ENCODE assay signal across 9 cellular contexts in genomic region chr5:115541586-115541985, GRCh38. TPM values are rescaled to one million over a fixed set of nuclear protein-coding genes. Genes with fewer than 3 reads are reported as not detected.
DNase-seq lines count a peak whose midpoint lies in the region; ATAC-seq, FAIRE-seq and TF ChIP-seq lines count a peak whose summit lies in the region.
"Had no signal": no experiment of that assay in that cellular context is flagged by ENCODE, and none has a peak within 500 bp of the region (broad histone marks: within the 10 kb centered on the region; RNA-seq: fewer than 3 reads in every experiment).

No MANE protein-coding gene starts in this region.

- SMC1A ChIA-PET in GM12878 (lab: Charles Lee; ENCODE audit: uncharacterized antibody, unreplicated experiment): interaction anchor here (1.1 to 13.9 kb wide), 9 partner anchors 10 to 232 kb away, joined by 3 to 166 read pairs (median 17); partner anchors contain the start of gene TMED7

- RAD21 ChIA-PET in GM12878 (lab: Charles Lee; ENCODE audit: unreplicated experiment): interaction anchor here (0.8 to 6.2 kb wide), 6 partner anchors 10 to 232 kb away, joined by 3 to 43 read pairs (median 10); no protein-coding TSS in a partner anchor

- H3K27me3 ChIP-seq in right atrium auricular region (no peaks in the 10 kb centered on the region), GM12878 (replicated peaks in 1 of 2; ENCODE audit: control insufficient read depth in 2 of 2, insufficient read depth in 2 of 2, low read length in 1 of 2) (no peaks in the 10 kb centered on the region), vagina (no peaks in the 10 kb centered on the region)

- intact Hi-C loops in Right ventricle myocardium inferior (cut with DNase I): loop anchor here (5.0 kb wide), 1 partner anchor 46 kb away; no protein-coding TSS in a partner anchor
- intact Hi-C loops in GM12878 (cut with micrococcal nuclease; ENCODE audit: unreplicated experiment): loop anchor here (5.0 to 10.0 kb wide), 3 partner anchors 164 to 1107 kb away; no protein-coding TSS in a partner anchor
- intact Hi-C loops in vagina (cut with DNase I): no loop called here

- H3K9me3 ChIP-seq in right atrium auricular region: peaks cover 0 to 8% of the 10 kb centered on the region in 2 donors
- H3K9me3 ChIP-seq in GM12878 (replicated peaks; ENCODE audit: control insufficient read depth, insufficient read depth, low read length): peaks cover 5% of the 10 kb centered on the region
- no peaks in the 10 kb centered on the region for H3K9me3 ChIP-seq in vagina

- POLR2A ChIA-PET in GM12878 (lab: Charles Lee): interaction anchor here (3.3 kb wide), 1 partner anchor 83 kb away, joined by 8 read pairs; no protein-coding TSS in a partner anchor

- no peak overlapping the region for H2AFZ ChIP-seq in GM12878 (ENCODE audit: control insufficient read depth, low read depth, low read length)

- WGBS in GM12878 (ENCODE audit: insufficient coverage, insufficient replicate concordance, low lambda C conversion rate, missing lambda C conversion rate): 0% methylated on average over 2 of the region's 2 CpGs

- H3K4me2 ChIP-seq in GM12878 (ENCODE audit: control insufficient read depth, insufficient read depth): peak overlapping the region; percentile 98

- FAIRE-seq in GM12878 (lab: Jason Lieb, UNC): no peak

- H3K4me3 ChIP-seq in right atrium auricular region: peak overlapping the region; percentile 86 to 87
- H3K4me3 ChIP-seq in GM12878: peak overlapping the region; percentile 81
- H3K4me3 ChIP-seq in vagina: peak overlapping the region; percentile 73 to 89

- CTCF ChIA-PET in GM12878 (lab: Yijun Ruan, JAX): interaction anchor here (1.2 to 7.3 kb wide), 5 partner anchors 19 to 301 kb away, joined by 4 to 58 read pairs (median 4); no protein-coding TSS in a partner anchor

- TF ChIP-seq RAD21 in GM12878 (IDR thresholded peaks at IDR 0.05; ENCODE audit: insufficient read depth, low read depth, low read length): no peak

- TF ChIP-seq EP300 in GM12878 (IDR thresholded peaks at IDR 0.05; ENCODE audit: borderline replicate concordance in 1 of 2, control insufficient read depth in 1 of 2, low read depth in 2 of 2, low read length in 2 of 2): no peak

- in situ Hi-C loops in GM12878 (cut with MboI): no loop called here

- no peaks in the 10 kb centered on the region; the same call in 1 of the 2 replicates for H4K20me1 ChIP-seq in GM12878 (ENCODE audit: control insufficient read depth, insufficient read depth)

- peaks cover 0 to 57% of the 10 kb centered on the region in 2 donors for H3K4me1 ChIP-seq in right atrium auricular region
- H3K4me1 ChIP-seq in GM12878 (ENCODE audit: control insufficient read depth, insufficient read depth, low read length): peaks cover 4% of the 10 kb centered on the region
- H3K4me1 ChIP-seq in vagina: peaks cover 69% of the 10 kb centered on the region

- H3K9ac ChIP-seq in GM12878 (ENCODE audit: control insufficient read depth, insufficient read depth, low read length): no peak overlapping the region; the same call in 1 of the 2 replicates

- BruUV-seq in GM12878 (replicated peaks; lab: Mats Ljungman, UMichigan): no TSS peak

- TF ChIP-seq POLR2A in GM12878 (IDR thresholded peaks at IDR 0.05; ENCODE audit: low read depth, low read length): no peak
- no peak for TF ChIP-seq POLR2A in vagina (IDR thresholded peaks at IDR 0.05)

- H3K36me3 ChIP-seq in right atrium auricular region: peaks cover 32% of the 10 kb centered on the region
- H3K36me3 ChIP-seq in GM12878 (ENCODE audit: control insufficient read depth in 2 of 2, insufficient read depth in 2 of 2, low read length in 1 of 2): peaks cover 0 to 11% of the 10 kb centered on the region in 2 experiments; a peak in 2 of 4 replicates
- peaks cover 0 to 8% of the 10 kb centered on the region in 2 donors for H3K36me3 ChIP-seq in vagina

- no peak for DNase-seq in right atrium auricular region (ENCODE audit: low spot score)
- DNase-seq in Right ventricle myocardium inferior (ENCODE audit: missing footprints): no peak
- DNase-seq in GM12878 (ENCODE audit: low read depth, low spot score): no peak
- peak; percentile 11 to 31 for DNase-seq in lung microvascular endothelial cell (ENCODE audit: low read depth in 2 of 2)
- DNase-seq in vagina (ENCODE audit: extremely low spot score in 2 of 2): no peak
- DNase-seq in HuH-7 (ENCODE audit: low spot score): no peak
- DNase-seq in iPS-NIHi11 (ENCODE audit: low spot score): no peak
- DNase-seq: NCI-H524 treated with DMSO at 0.1 percent for 48 hours had no signal

- H3K27ac ChIP-seq in right atrium auricular region (peak overlapping the region; percentile 98 to 99), GM12878 (ENCODE audit: control insufficient read depth, insufficient read depth) (no peak overlapping the region; the same call in none of the 2 replicates), vagina (peak overlapping the region; percentile 98)

- ATAC-seq in Right ventricle myocardium inferior (no peak), GM12878 (no peak), HG03108 (IDR thresholded peaks at IDR 0.05; ENCODE audit: unreplicated experiment) (no peak)

- TF ChIP-seq CTCF in right atrium auricular region (IDR thresholded peaks at IDR 0.05): no peak
- TF ChIP-seq CTCF in GM12878 (IDR thresholded peaks at IDR 0.05 in 2 of 3, conservative IDR thresholded peaks at IDR 0.05 in 1 of 3; ENCODE audit: control insufficient read depth in 2 of 3, extremely low read depth in 1 of 3, insufficient read depth in 1 of 3, low read depth in 3 of 3, low read length in 3 of 3): 0 out of 6 replicates have a peak, but pooled peaks of 1 of the 3 experiments have one; percentile 11
- no peak for TF ChIP-seq CTCF in vagina (IDR thresholded peaks at IDR 0.05)

- H3K79me2 ChIP-seq in GM12878 (ENCODE audit: control insufficient read depth, insufficient read depth, low read length): peaks cover 79% of the 10 kb centered on the region

TF ChIP-seq in GM12878, 131 proteins besides CTCF, POLR2A, EP300 and RAD21 (continues in another document):
- TF ChIP-seq FOS (IDR thresholded peaks at IDR 0.05; ENCODE audit: borderline replicate concordance, extremely low read depth, insufficient read length) (no peak), IRF5 (IDR thresholded peaks at IDR 0.05; ENCODE audit: borderline replicate concordance) (no peak), E4F1 (IDR thresholded peaks at IDR 0.05; ENCODE audit: borderline replicate concordance, partially characterized antibody) (no peak), MEF2B (IDR thresholded peaks at IDR 0.05; ENCODE audit: partially characterized antibody, poor library complexity, severe bottlenecking) (no peak), HDAC6 (IDR thresholded peaks at IDR 0.05; ENCODE audit: unreplicated experiment) (no peak), MXI1 (IDR thresholded peaks at IDR 0.05; ENCODE audit: low read depth, low read length) (no peak), ESRRA (IDR thresholded peaks at IDR 0.05; ENCODE audit: low read length) (no peak), FOXK2 (IDR thresholded peaks at IDR 0.05) (no peak), RB1 (IDR thresholded peaks at IDR 0.05; ENCODE audit: borderline replicate concordance) (no peak)

RNA-seq across cellular contexts. Expression of gene FEM1C, which starts 3.0 kb away (rescaled TPM):
- total RNA-seq in right atrium auricular region: 10 to 100 TPM; 21.3 to 26.0 TPM
- total RNA-seq in Right ventricle myocardium inferior: 46.9 TPM
- total RNA-seq in GM12878 (2013; cell fraction: nucleolus; rRNA removed): 26.1 and 26.4 TPM in 2 replicates
- 9.8 and 11.6 TPM in 2 replicates for total RNA-seq in GM12878 (2014; rRNA removed)
- total RNA-seq in GM12878 (2014; rRNA removed; fragmentation: Illumina TruSeq; extraction: Trizol): 8.2 and 8.5 TPM in 2 replicates
- total RNA-seq in GM12878 (2021): 10.3 and 10.9 TPM in 2 replicates
- polyA plus RNA-seq in GM12878 (2011; ENCODE audit: low read depth): 6.6 TPM
- 15.6 and 20.1 TPM in 2 replicates for polyA plus RNA-seq in GM12878 (2011; rRNA removed)
- 4.9 and 7.5 TPM in 2 replicates for polyA plus RNA-seq in GM12878 (2011; cell fraction: cytosol; rRNA removed)
- polyA plus RNA-seq in GM12878 (2011; cell fraction: nucleus; rRNA removed): 4.7 and 5.6 TPM in 2 replicates
- 10.1 and 11.3 TPM in 2 replicates for polyA plus RNA-seq in GM12878 (2012)
- polyA plus RNA-seq in GM12878 (2014; fragmentation: Illumina TruSeq; extraction: Trizol): 8.9 and 10.7 TPM in 2 replicates
- polyA plus RNA-seq in GM12878 (2014; fragmentation: Nextera tagmentation; extraction: Ambion mirVana): 1 to 10 TPM; 1.9 to 7.1 TPM
- polyA plus RNA-seq in GM12878 (2014; rRNA removed): 4.7 and 5.7 TPM in 2 replicates
- 1 to 10 TPM; 7.2 to 7.4 TPM for polyA plus RNA-seq in GM12878 (2016; fragmentation: Nextera tagmentation; extraction: Ambion mirVana)
- polyA minus RNA-seq in GM12878 (2011; rRNA and poly(A)+ RNA removed): 17.5 and 24.4 TPM in 2 replicates
- 7.6 and 7.9 TPM in 2 replicates for polyA minus RNA-seq in GM12878 (2011; cell fraction: cytosol; rRNA and poly(A)+ RNA removed)
- 10.2 and 11.9 TPM in 2 replicates for polyA minus RNA-seq in GM12878 (2011; cell fraction: nucleus; rRNA and poly(A)+ RNA removed)
- 9.8 and 11.7 TPM in 2 replicates for total RNA-seq in lung microvascular endothelial cell
- 16.5 TPM for total RNA-seq in vagina

Comparison
In these comparisons a context has a peak if more than half of its experiments do, and no peak if none do; other contexts are left out.
1. DNase-seq: peak in lung microvascular endothelial cell (2 of 2); none in right atrium auricular region (single experiment), Right ventricle myocardium inferior (single experiment), GM12878 (single experiment), vagina (0 of 2), HuH-7 (single experiment) and iPS-NIHi11 (single experiment).
2. Peak in every context shown above with its lines, with median percentiles within 50 percentile points of each other: H3K4me3 ChIP-seq.